ENCODE assay signal across 8 cellular contexts in the genomic region with DNA sequence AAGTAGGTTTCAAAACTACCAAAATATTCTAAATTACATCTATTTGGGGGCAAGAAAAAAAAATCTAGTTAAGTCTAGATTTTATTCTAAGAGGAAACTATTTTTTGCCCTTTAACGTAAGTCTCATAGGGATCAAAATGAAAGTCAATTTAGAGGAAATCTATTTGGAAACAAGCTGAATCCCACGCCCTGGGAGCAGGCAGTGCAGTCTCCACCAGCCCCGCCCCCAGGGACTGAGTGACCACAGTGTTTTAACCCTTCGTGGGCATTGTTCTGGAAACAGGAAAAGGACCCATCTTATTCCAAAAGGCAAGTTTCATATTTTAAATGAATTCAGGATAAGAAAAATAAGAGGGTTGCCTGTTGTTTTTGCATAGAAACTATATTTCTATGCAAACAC.
DNase-seq lines count a peak whose midpoint lies in the region; ATAC-seq, FAIRE-seq and TF ChIP-seq lines count a peak whose summit lies in the region.

No MANE protein-coding gene starts in this region.

- H3K4me1 ChIP-seq in stomach smooth muscle (ENCODE audit: control insufficient read depth, insufficient read depth, low read length), result peaks cover 11% of the 10 kb centered on the region
- no peaks in the 10 kb centered on the region for H3K4me1 ChIP-seq in naive thymus-derived CD4-positive, alpha-beta T cell (ENCODE audit: control insufficient read depth in 2 of 2, insufficient read depth in 2 of 2, low read length in 2 of 2)

- no peaks in the 10 kb centered on the region for H3K9me3 ChIP-seq in stomach smooth muscle (ENCODE audit: control insufficient read depth in 2 of 2, low read length in 2 of 2)
- no peaks in the 10 kb centered on the region for H3K9me3 ChIP-seq in naive thymus-derived CD4-positive, alpha-beta T cell (ENCODE audit: control insufficient read depth in 2 of 3, low read length in 3 of 3)

- peaks cover 0 to 6% (median 0%) of the 10 kb centered on the region in 11 donors for H3K9me3 Mint-ChIP-seq in naive thymus-derived CD4-positive, alpha-beta T cell

- H3K4me3 ChIP-seq in brain microvascular endothelial cell (ENCODE audit: low read depth, low read length), result peak overlapping the region; percentile 44
- peak overlapping the region; percentile 17 to 57 for H3K4me3 ChIP-seq in stomach smooth muscle (ENCODE audit: low read length in 2 of 2)
- H3K4me3 ChIP-seq in naive thymus-derived CD4-positive, alpha-beta T cell (ENCODE audit: low read length), result no peak overlapping the region

- no peak for FAIRE-seq in HTR-8/SVneo (lab: Jason Lieb, UNC)

- H3K27ac Mint-ChIP-seq in naive thymus-derived CD4-positive, alpha-beta T cell, result no peak overlapping the region

- in situ Hi-C loops in brain microvascular endothelial cell (cut with HindIII; ENCODE audit: low pct_ligation_motif_present, low sequenced_read_pairs), result no loop called here

- H3K27me3 ChIP-seq in brain microvascular endothelial cell (replicated peaks), result no peaks in the 10 kb centered on the region
- H3K27me3 ChIP-seq in stomach smooth muscle (ENCODE audit: control insufficient read depth in 1 of 2, insufficient read depth in 2 of 2, low read length in 2 of 2), result no peaks in the 10 kb centered on the region
- H3K27me3 ChIP-seq in naive thymus-derived CD4-positive, alpha-beta T cell (ENCODE audit: control insufficient read depth in 2 of 2, insufficient read depth in 2 of 2, low read length in 2 of 2), result no peaks in the 10 kb centered on the region

- H3K27me3 Mint-ChIP-seq in naive thymus-derived CD4-positive, alpha-beta T cell, result peaks cover 0 to 4% (median 0%) of the 10 kb centered on the region in 5 donors

- ATAC-seq in naive thymus-derived CD4-positive, alpha-beta T cell, result no peak

- TF ChIP-seq CTCF in brain microvascular endothelial cell (IDR thresholded peaks at IDR 0.05; ENCODE audit: low read depth, low read length, missing control alignments), result no peak

- H3K36me3 Mint-ChIP-seq in naive thymus-derived CD4-positive, alpha-beta T cell, result no peaks in the 10 kb centered on the region

- no peaks in the 10 kb centered on the region for H3K4me1 Mint-ChIP-seq in naive thymus-derived CD4-positive, alpha-beta T cell

- no peak overlapping the region for H3K4me3 Mint-ChIP-seq in naive thymus-derived CD4-positive, alpha-beta T cell

- no peaks in the 10 kb centered on the region for H3K36me3 ChIP-seq in brain microvascular endothelial cell (replicated peaks)
- H3K36me3 ChIP-seq in stomach smooth muscle (ENCODE audit: control insufficient read depth in 2 of 2, insufficient read depth in 2 of 2, low read length in 2 of 2), result no peaks in the 10 kb centered on the region
- no peaks in the 10 kb centered on the region for H3K36me3 ChIP-seq in naive thymus-derived CD4-positive, alpha-beta T cell (ENCODE audit: control insufficient read depth in 2 of 3, insufficient read depth in 3 of 3, low read length in 3 of 3)

- intact Hi-C loops in naive thymus-derived CD4-positive, alpha-beta T cell (cut with micrococcal nuclease), result no loop called here

- CTCF ChIA-PET in naive thymus-derived CD4-positive, alpha-beta T cell (lab: Charles Lee), result no interaction called here

- peak overlapping the region; percentile 47 for H3K27ac ChIP-seq in brain microvascular endothelial cell
- no peak overlapping the region for H3K27ac ChIP-seq in stomach smooth muscle (ENCODE audit: low read length)
- H3K27ac ChIP-seq in naive thymus-derived CD4-positive, alpha-beta T cell (ENCODE audit: low read depth, low read length), result no peak overlapping the region

- DNase-seq in HTR-8/SVneo (ENCODE audit: insufficient read length, low spot score) (peak; percentile 21), brain microvascular endothelial cell (peak; percentile 75), islet precursor cell (peak; percentile 81), D341Med (ENCODE audit: low spot score) (no peak), Kasumi-1 (lab: John Stamatoyannopoulos, UW) (no peak), NCI-H524 treated with DMSO at 0.1 percent for 48 hours (lab: John Stamatoyannopoulos, UW) (no peak)
- no peak for DNase-seq in naive thymus-derived CD4-positive, alpha-beta T cell

- peak overlapping the region in 1 of 2 donors; percentile 12 for H3K9ac ChIP-seq in stomach smooth muscle (ENCODE audit: low read length in 2 of 2)

- POLR2A ChIA-PET in naive thymus-derived CD4-positive, alpha-beta T cell (lab: Charles Lee), result no interaction called here

Comparison
In these comparisons a context has a peak if more than half of its experiments do, and no peak if none do; other contexts are left out.
1. DNase-seq: peak in HTR-8/SVneo (single experiment), brain microvascular endothelial cell (single experiment) and islet precursor cell (single experiment); none in D341Med (single experiment), naive thymus-derived CD4-positive, alpha-beta T cell (0 of 9), Kasumi-1 (0 of 2) and NCI-H524 treated with DMSO at 0.1 percent for 48 hours (single experiment).